ENCODE assay signal across 9 cellular contexts in the genomic region with DNA sequence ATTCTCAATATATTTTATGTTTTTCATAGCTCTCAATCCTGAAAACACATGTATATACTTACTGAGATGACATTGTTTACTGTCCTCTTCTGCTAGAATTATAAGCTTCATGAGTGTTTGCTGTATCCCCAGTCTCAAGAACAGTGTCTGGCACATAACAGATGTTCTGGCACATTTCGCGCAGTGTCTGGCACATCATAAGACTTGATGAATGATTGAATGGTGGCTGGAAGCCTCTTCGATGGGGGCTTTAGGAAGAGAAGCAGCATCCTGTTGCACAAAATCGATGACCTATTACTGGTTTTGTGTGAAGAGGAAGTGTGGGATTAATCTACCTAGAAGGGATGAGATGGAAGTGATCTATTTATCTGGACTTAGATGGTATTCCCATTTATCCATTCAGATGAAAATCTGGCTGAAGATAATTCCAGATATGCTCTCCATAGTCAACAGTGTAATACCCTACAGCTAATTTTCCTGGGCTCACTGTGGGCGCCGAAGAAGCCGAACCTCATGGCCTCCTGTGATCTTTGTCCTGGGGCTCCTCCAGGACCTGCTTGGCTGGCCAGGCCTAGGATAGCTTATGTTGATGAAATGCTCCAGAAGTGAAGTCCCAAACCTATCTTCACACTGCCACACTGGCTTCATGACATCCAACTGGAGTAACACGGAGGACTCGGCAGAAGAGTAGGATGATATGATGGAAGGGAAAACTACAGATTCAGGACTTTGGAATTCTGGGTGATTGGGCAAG. TPM values are rescaled to one million over a fixed set of nuclear protein-coding genes. Genes with fewer than 3 reads are reported as not detected.
DNase-seq lines count a peak whose midpoint lies in the region; TF ChIP-seq lines count a peak whose summit lies in the region.
"Had no signal": no experiment of that assay in that cellular context is flagged by ENCODE, and none has a peak within 500 bp of the region (broad histone marks: within the 10 kb centered on the region; RNA-seq: fewer than 3 reads in every experiment).

No MANE protein-coding gene starts in this region.

- H3K27me3 ChIP-seq in OCI-LY1 (ENCODE audit: insufficient read depth, low read length), result no peaks in the 10 kb centered on the region
- H3K27me3 ChIP-seq in esophagus squamous epithelium, result no peaks in the 10 kb centered on the region
- H3K27me3 ChIP-seq in smooth muscle cell (ENCODE audit: low read depth), result peaks cover 10% of the 10 kb centered on the region

- H3K27ac ChIP-seq in OCI-LY1 (ENCODE audit: low read depth, low read length, poor library complexity, severe bottlenecking), result peak overlapping the region; percentile 58
- H3K27ac ChIP-seq in esophagus squamous epithelium, result peak overlapping the region; percentile 30 to 82 (median 56)
- H3K27ac ChIP-seq in smooth muscle cell (ENCODE audit: low read depth), result no peak overlapping the region
- H3K27ac ChIP-seq in RWPE1, result no peak overlapping the region

- whole genome bisulfite sequencing in esophagus squamous epithelium, 2 donors, result 75 to 80% methylated on average over 9 of the region's 9 CpGs
- WGBS in smooth muscle cell (ENCODE audit: low lambda C conversion rate), result 89% methylated on average over 9 of the region's 9 CpGs

- POLR2A ChIA-PET in RWPE1 (lab: Yijun Ruan, JAX; ENCODE audit: low non-redundant PET), result no interaction called here

- H3K27me3 Mint-ChIP-seq in T-helper 2 cell treated with Interferon-gamma antibody and Interleukin-4, amounts not matched to agents 5 μg/mL and 100 μg/mL, for 36 hours (ENCODE audit: low read depth), result no peaks in the 10 kb centered on the region

- H3K9me3 ChIP-seq in OCI-LY1 (ENCODE audit: low read length), result no peaks in the 10 kb centered on the region
- H3K9me3 ChIP-seq in esophagus squamous epithelium, result no peaks in the 10 kb centered on the region
- H3K9me3 ChIP-seq in smooth muscle cell (replicated peaks; ENCODE audit: low read depth), result no peaks in the 10 kb centered on the region
- H3K9me3 ChIP-seq: HAP-1 had no signal

- peaks cover 20% of the 10 kb centered on the region for H3K4me1 ChIP-seq in OCI-LY1 (ENCODE audit: insufficient read depth, low read length, severe bottlenecking)
- H3K4me1 ChIP-seq in esophagus squamous epithelium, result peaks cover 8 to 69% (median 24%) of the 10 kb centered on the region in 3 donors
- no peaks in the 10 kb centered on the region for H3K4me1 ChIP-seq in smooth muscle cell (ENCODE audit: low read depth)
- H3K4me1 ChIP-seq: HAP-1 had no signal

- H3K4me3 ChIP-seq in OCI-LY1 (ENCODE audit: low read depth, low read length, poor library complexity, severe bottlenecking) (no peak overlapping the region), esophagus squamous epithelium (no peak overlapping the region), smooth muscle cell (no peak overlapping the region)
- H3K4me3 ChIP-seq: HAP-1 had no signal

- H2AFZ ChIP-seq in OCI-LY1 (ENCODE audit: low read length) (peak overlapping the region; percentile 73; the same call in 1 of the 2 replicates), smooth muscle cell (ENCODE audit: low read depth) (peak overlapping the region; percentile 92)

- H3K36me3 ChIP-seq in OCI-LY1 (ENCODE audit: insufficient read depth, low read length) (no peaks in the 10 kb centered on the region), esophagus squamous epithelium (no peaks in the 10 kb centered on the region), smooth muscle cell (ENCODE audit: low read depth) (no peaks in the 10 kb centered on the region)
- H3K36me3 ChIP-seq: HAP-1 had no signal

- H3K9me2 ChIP-seq in OCI-LY1 (ENCODE audit: low read depth, low read length), result no peaks in the 10 kb centered on the region

- TF ChIP-seq CTCF in OCI-LY1 (IDR thresholded peaks at IDR 0.05; ENCODE audit: low read length), result no peak
- TF ChIP-seq CTCF in esophagus squamous epithelium (IDR thresholded peaks at IDR 0.05), result no peak
- no peak for TF ChIP-seq CTCF in smooth muscle cell (IDR thresholded peaks at IDR 0.05; ENCODE audit: borderline replicate concordance, insufficient read depth, poor library complexity, severe bottlenecking)
- TF ChIP-seq CTCF in RWPE1 (conservative IDR thresholded peaks at IDR 0.05; ENCODE audit: low read depth), result no peak

- no peaks in the 10 kb centered on the region for H3K9me3 Mint-ChIP-seq in T-helper 2 cell treated with Interferon-gamma antibody and Interleukin-4, amounts not matched to agents 5 μg/mL and 100 μg/mL, for 36 hours

- peak overlapping the region; percentile 98 for H3K27ac Mint-ChIP-seq in T-helper 2 cell treated with Interferon-gamma antibody and Interleukin-4, amounts not matched to agents 5 μg/mL and 100 μg/mL, for 36 hours

- intact Hi-C loops in esophagus squamous epithelium (cut with DNase I), result loop anchor here (5.0 kb wide), 1 partner anchor 73 kb away; no protein-coding TSS in a partner anchor

- H3K9ac ChIP-seq in OCI-LY1 (ENCODE audit: low read length) (no peak overlapping the region), smooth muscle cell (ENCODE audit: low read depth) (no peak overlapping the region)

- DNase-seq in T-helper 2 cell treated with Interferon-gamma antibody and Interleukin-4, amounts not matched to agents 5 μg/mL and 100 μg/mL, for 36 hours (ENCODE audit: low spot score), result no peak
- no peak for DNase-seq in T-helper 2 cell
- no peak for DNase-seq in esophagus squamous epithelium (lab: John Stamatoyannopoulos, UW)
- no peak for DNase-seq in smooth muscle cell (lab: John Stamatoyannopoulos, UW; ENCODE audit: unreplicated experiment)
- no peak for DNase-seq in dedifferentiated amniotic fluid mesenchymal stem cell (ENCODE audit: extremely low spot score)
- DNase-seq in RWPE1 (ENCODE audit: low spot score), result no peak
- DNase-seq in inferior parietal cortex (ENCODE audit: extremely low spot score), result no peak

- H3K36me3 Mint-ChIP-seq in T-helper 2 cell treated with Interferon-gamma antibody and Interleukin-4, amounts not matched to agents 5 μg/mL and 100 μg/mL, for 36 hours (ENCODE audit: low read depth), result no peaks in the 10 kb centered on the region

- H3K4me1 Mint-ChIP-seq in T-helper 2 cell treated with Interferon-gamma antibody and Interleukin-4, amounts not matched to agents 5 μg/mL and 100 μg/mL, for 36 hours (ENCODE audit: low read depth), result peaks cover 50% of the 10 kb centered on the region

- no peaks in the 10 kb centered on the region for H4K20me1 ChIP-seq in OCI-LY1 (ENCODE audit: insufficient read depth, low read length)
- no peaks in the 10 kb centered on the region for H4K20me1 ChIP-seq in smooth muscle cell (ENCODE audit: low read depth)

- H3K79me2 ChIP-seq in OCI-LY1 (ENCODE audit: insufficient read depth, low read length), result no peaks in the 10 kb centered on the region
- no peaks in the 10 kb centered on the region for H3K79me2 ChIP-seq in smooth muscle cell (ENCODE audit: low read depth)

- H3K4me3 Mint-ChIP-seq in T-helper 2 cell treated with Interferon-gamma antibody and Interleukin-4, amounts not matched to agents 5 μg/mL and 100 μg/mL, for 36 hours, result peak overlapping the region; percentile 86

- CTCF ChIA-PET in RWPE1 (lab: Yijun Ruan, JAX), result interaction anchor here (0.7 to 2.7 kb wide), 14 partner anchors 9 to 368 kb away, joined by 3 to 30 read pairs (median 5); no protein-coding TSS in a partner anchor

- H3F3A ChIP-seq in OCI-LY1 (ENCODE audit: insufficient read depth, low read length) (no peaks in the 10 kb centered on the region), smooth muscle cell (ENCODE audit: low read depth) (no peaks in the 10 kb centered on the region)

- no peak overlapping the region for H3K4me2 ChIP-seq in OCI-LY1 (ENCODE audit: low read length)
- H3K4me2 ChIP-seq in smooth muscle cell, result no peak overlapping the region

- TF ChIP-seq POLR2A in esophagus squamous epithelium (IDR thresholded peaks at IDR 0.05), result no peak

RNA-seq across cellular contexts. Expression of gene CD34, which starts 26.5 kb away (rescaled TPM):
- total RNA-seq in esophagus squamous epithelium (10 to 100 TPM in 2 of 4 donors, 1 to 10 TPM in 2; 1.3 to 32.2 (median 11.0) TPM), smooth muscle cell (not detected in 2 replicates)
- not detected in 2 replicates for polyA plus RNA-seq in smooth muscle cell

Comparison
In these comparisons a context has a peak if more than half of its experiments do, and no peak if none do; other contexts are left out.
1. H3K27ac ChIP-seq: peak in OCI-LY1 (single experiment) and esophagus squamous epithelium (4 of 4); none in smooth muscle cell (single experiment) and RWPE1 (single experiment).